Comparison of ENCODE assay signal across 24 cellular contexts in the genomic region with DNA sequence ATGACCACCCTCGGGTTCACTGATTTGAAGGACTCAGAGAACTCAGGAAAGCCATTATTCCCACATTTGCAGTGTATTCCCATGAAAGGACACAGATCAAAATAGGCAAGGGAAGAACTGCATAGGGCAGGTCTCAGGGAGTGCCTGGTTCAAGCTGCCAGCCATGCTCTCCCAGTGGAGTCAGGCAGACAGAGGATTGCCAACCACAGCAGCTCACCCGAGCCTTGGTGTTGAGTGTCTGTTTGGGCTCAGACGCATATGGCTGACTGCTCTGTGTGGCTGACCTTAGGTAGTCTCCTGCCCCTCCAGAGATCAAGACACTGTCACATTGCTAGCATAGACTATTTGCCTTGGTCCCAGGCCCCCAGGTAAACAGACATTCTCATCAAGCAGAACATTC.
DNase-seq lines count a peak whose midpoint lies in the region; ATAC-seq, FAIRE-seq and TF ChIP-seq lines count a peak whose summit lies in the region.
"Had no signal": no experiment of that assay in that cellular context is flagged by ENCODE, and none has a peak within 500 bp of the region (broad histone marks: within the 10 kb centered on the region; RNA-seq: fewer than 3 reads in every experiment).

No MANE protein-coding gene starts in this region.

- WGBS in GM23248 (ENCODE audit: low coverage in 1 of 2, low lambda C conversion rate in 2 of 2, missing lambda C conversion rate in 2 of 2), 2 experiments: 66 to 73% methylated on average over 3 of the region's 3 CpGs

- peaks cover 100% of the 10 kb centered on the region for H3K79me2 ChIP-seq in GM23248 (ENCODE audit: insufficient read depth)
- H3K79me2 ChIP-seq in astrocyte (ENCODE audit: insufficient read depth, low read length): peaks cover 82% of the 10 kb centered on the region

- DNase-seq in GM23248: no peak
- no peak for DNase-seq in astrocyte (ENCODE audit: low read depth)
- DNase-seq in nephron progenitor cell: no peak
- DNase-seq in gastrocnemius medialis: peak in 1 of 2 donors; percentile 54
- no peak for DNase-seq in superior temporal gyrus (ENCODE audit: extremely low spot score)
- no peak for DNase-seq in HPDE6-E6E7 (ENCODE audit: extremely low spot score)
- DNase-seq: Caco-2; CD4-positive, alpha-beta T cell; DMS 273 treated with DMSO at 0.1 percent for 48 hours; DND-41; MG63; NCI-H1092; NCI-H1436; NCI-H187 treated with DMSO at 0.1 percent for 48 hours; NCI-H2107; NCI-H446 treated with DMSO at 0.1 percent for 48 hours; NCI-H526 treated with DMSO at 0.1 percent for 48 hours; OCI-M1 had no signal

- H3K27ac ChIP-seq in GM23248 (peak overlapping the region; percentile 81), astrocyte (ENCODE audit: low read depth, low read length) (peak overlapping the region; percentile 22), gastrocnemius medialis (peak overlapping the region in 3 of 4 donors; percentile 4 to 71 (median 32))
- H3K27ac ChIP-seq: A549 had no signal

- H3K27me3 Mint-ChIP-seq in astrocyte (ENCODE audit: low read depth, unreplicated experiment) (no peaks in the 10 kb centered on the region), nephron progenitor cell (ENCODE audit: low read depth, poor library complexity) (peaks cover 3% of the 10 kb centered on the region)
- H3K27me3 Mint-ChIP-seq: CD4-positive, alpha-beta T cell had no signal

- TF ChIP-seq POLR2A in gastrocnemius medialis (IDR thresholded peaks at IDR 0.05): no peak

- H3K27me3 ChIP-seq in GM23248 (replicated peaks; ENCODE audit: insufficient read depth): no peaks in the 10 kb centered on the region
- no peaks in the 10 kb centered on the region for H3K27me3 ChIP-seq in astrocyte (ENCODE audit: insufficient read depth, low read length)
- H3K27me3 ChIP-seq in gastrocnemius medialis: no peaks in the 10 kb centered on the region
- H3K27me3 ChIP-seq: MG63, SJSA1 had no signal

- in situ Hi-C loops in GM23248 (cut with MboI) (no loop called here), gastrocnemius medialis (cut with MboI; ENCODE audit: low sequenced_read_pairs in 4 of 4) (no loop called here)

- peaks cover 97% of the 10 kb centered on the region for H3K36me3 ChIP-seq in GM23248 (ENCODE audit: low read depth)
- H3K36me3 ChIP-seq in astrocyte (ENCODE audit: insufficient read depth, low read length): peaks cover 90% of the 10 kb centered on the region
- H3K36me3 ChIP-seq in gastrocnemius medialis: peaks cover 0 to 42% of the 10 kb centered on the region in 2 donors

- H3K9me3 ChIP-seq in GM23248 (ENCODE audit: low read depth): no peaks in the 10 kb centered on the region
- H3K9me3 ChIP-seq in astrocyte (ENCODE audit: insufficient read depth, low read depth, low read length): no peaks in the 10 kb centered on the region
- no peaks in the 10 kb centered on the region for H3K9me3 ChIP-seq in gastrocnemius medialis
- H3K9me3 ChIP-seq: A549, Caco-2, MG63, SJSA1 had no signal

- TF ChIP-seq CTCF in astrocyte (IDR thresholded peaks at IDR 0.05; ENCODE audit: insufficient read depth, low read depth, low read length): no peak
- TF ChIP-seq CTCF in nephron progenitor cell (IDR thresholded peaks at IDR 0.05): no peak
- no peak for TF ChIP-seq CTCF in gastrocnemius medialis (IDR thresholded peaks at IDR 0.05 in 4 of 5, conservative IDR thresholded peaks at IDR 0.05 in 1 of 5)

- H3K4me1 ChIP-seq in GM23248 (ENCODE audit: insufficient read depth) (peaks cover 34% of the 10 kb centered on the region), astrocyte (ENCODE audit: insufficient read depth, low read length) (peaks cover 15% of the 10 kb centered on the region), gastrocnemius medialis (peaks cover 4 to 8% of the 10 kb centered on the region in 2 donors)

- H2AFZ ChIP-seq in GM23248: no peak overlapping the region
- no peak overlapping the region for H2AFZ ChIP-seq in astrocyte (ENCODE audit: low read depth, low read length)

- H3K4me2 ChIP-seq in GM23248 (ENCODE audit: unreplicated experiment): no peak overlapping the region
- H3K4me2 ChIP-seq in astrocyte (ENCODE audit: low read length): no peak overlapping the region
- H3K4me2 ChIP-seq: A549 had no signal

- H3K4me1 Mint-ChIP-seq in astrocyte (ENCODE audit: low read depth, unreplicated experiment): peaks cover 25% of the 10 kb centered on the region
- H3K4me1 Mint-ChIP-seq in nephron progenitor cell: peaks cover 80% of the 10 kb centered on the region

- no peaks in the 10 kb centered on the region for H3K9me3 Mint-ChIP-seq in astrocyte (ENCODE audit: unreplicated experiment)
- H3K9me3 Mint-ChIP-seq in nephron progenitor cell: no peaks in the 10 kb centered on the region
- H3K9me3 Mint-ChIP-seq: CD4-positive, alpha-beta T cell had no signal

- H3K4me3 Mint-ChIP-seq in astrocyte (ENCODE audit: unreplicated experiment) (no peak overlapping the region), nephron progenitor cell (peak overlapping the region; percentile 29)
- H3K4me3 Mint-ChIP-seq: CD4-positive, alpha-beta T cell had no signal

- no peak overlapping the region for H3K4me3 ChIP-seq in GM23248
- no peak overlapping the region for H3K4me3 ChIP-seq in astrocyte (ENCODE audit: insufficient read depth, low read depth, low read length)
- no peak overlapping the region for H3K4me3 ChIP-seq in gastrocnemius medialis
- H3K4me3 ChIP-seq: A549, GM12878, K562, MG63, SJSA1 had no signal

- peak overlapping the region; percentile 62 for H3K27ac Mint-ChIP-seq in astrocyte (ENCODE audit: unreplicated experiment)
- H3K27ac Mint-ChIP-seq in nephron progenitor cell: peak overlapping the region; percentile 78
- H3K27ac Mint-ChIP-seq: CD4-positive, alpha-beta T cell had no signal

- no peak overlapping the region for H3K9ac ChIP-seq in GM23248
- no peak overlapping the region for H3K9ac ChIP-seq in astrocyte (ENCODE audit: low read length)

- no peaks in the 10 kb centered on the region for H3K9me2 ChIP-seq in GM23248 (ENCODE audit: insufficient read depth)

- no peaks in the 10 kb centered on the region; the same call in 1 of the 2 replicates for H4K20me1 ChIP-seq in GM23248 (ENCODE audit: insufficient read depth)
- peaks cover 79% of the 10 kb centered on the region for H4K20me1 ChIP-seq in astrocyte (ENCODE audit: insufficient read depth, low read length)

- intact Hi-C loops in gastrocnemius medialis (cut with DNase I; ENCODE audit: low total_unique reads): no loop called here

- H3F3A ChIP-seq in GM23248 (ENCODE audit: insufficient read depth): peaks cover 99% of the 10 kb centered on the region

- FAIRE-seq in astrocyte (lab: Jason Lieb, UNC): no peak
- FAIRE-seq: A549, GM12878, K562 had no signal

- H3K36me3 Mint-ChIP-seq in astrocyte (ENCODE audit: low read depth, unreplicated experiment) (peaks cover 29% of the 10 kb centered on the region), nephron progenitor cell (ENCODE audit: low read depth) (peaks cover 51% of the 10 kb centered on the region)

- ATAC-seq in gastrocnemius medialis: peak in 1 of 2 donors; percentile 74
- ATAC-seq in GM18907 (IDR thresholded peaks at IDR 0.05; ENCODE audit: unreplicated experiment): no peak
- ATAC-seq: A549, GM12878, K562, Right ventricle myocardium inferior had no signal

Comparison
In these comparisons a context has a peak if more than half of its experiments do, and no peak if none do; other contexts are left out.
1. H3K27ac ChIP-seq: peak in every context shown above with its lines; median percentile 81 in GM23248; 32 in gastrocnemius medialis; 22 in astrocyte.